ENCODE assay signal across 15 cellular contexts in genomic region chr2:219492575-219492974, GRCh38. TPM values are rescaled to one million over a fixed set of nuclear protein-coding genes. Genes with fewer than 3 reads are reported as not detected.
"Had no signal": no experiment of that assay in that cellular context is flagged by ENCODE, and none has a peak within 500 bp of the region (broad histone marks: within the 10 kb centered on the region; RNA-seq: fewer than 3 reads in every experiment).

No MANE protein-coding gene starts in this region.

- H3K36me3 ChIP-seq: colonic mucosa, neutrophil had no signal

- H3K4me3 ChIP-seq: colonic mucosa, heart right ventricle, right atrium auricular region had no signal

- DNase-seq: activated CD4-positive, alpha-beta T cell treated with anti-CD3 and anti-CD28 coated beads for 4 hours; activated CD8-positive, alpha-beta T cell treated with anti-CD3 and anti-CD28 coated beads, Interleukin-2, amount 10 ng/mL, durations not matched to agents 7 days and 5 days; activated naive CD4-positive, alpha-beta T cell treated with Interleukin-2 at 50 U/mL for 16 hours; activated naive CD8-positive, alpha-beta T cell treated with anti-CD3 and anti-CD28 coated beads, Interleukin-2, amount 50 U/mL, for 24 hours; colonic mucosa; heart right ventricle; posterior cingulate gyrus; SW 1271 had no signal

- ATAC-seq: activated CD8-positive, alpha-beta T cell treated with anti-CD3 and anti-CD28 coated beads, Interleukin-2, amount 10 ng/mL, durations not matched to agents 7 days and 5 days; activated naive CD8-positive, alpha-beta T cell treated with anti-CD3 and anti-CD28 coated beads, Interleukin-2, amount 50 U/mL, for 24 hours; heart right ventricle; stimulated activated effector memory CD8-positive, alpha-beta T cell treated with anti-CD3 and anti-CD28 coated beads, Interleukin-12 subunit alpha, Interleukin-12 subunit beta, amount 100 ng/mL, for 72 hours had no signal

- H3K4me1 ChIP-seq: colonic mucosa had no signal

- H3K27ac ChIP-seq: colonic mucosa, neutrophil, VCaP had no signal

- H3K9me3 ChIP-seq: colonic mucosa, heart right ventricle, neutrophil, right atrium auricular region had no signal

- H3K27me3 ChIP-seq: right atrium auricular region had no signal

RNA-seq across cellular contexts. Expression of gene ASIC4, which starts 21.7 kb away (rescaled TPM):
- total RNA-seq: activated CD8-positive, alpha-beta T cell treated with anti-CD3 and anti-CD28 coated beads, Interleukin-2, amount 10 ng/mL, durations not matched to agents 7 days and 5 days; kidney epithelial cell; right atrium auricular region had no signal
- polyA plus RNA-seq: fibroblast of lung, heart right ventricle, liver had no signal
